11 cellular contexts compared by ENCODE assay signal in genomic region chr2:162490052-162490717, GRCh38.
A peak's percentile ranks its signal among the peaks of the same experiment; 100 is the strongest.
DNase-seq lines count a peak whose midpoint lies in the region; ATAC-seq, FAIRE-seq and TF ChIP-seq lines count a peak whose summit lies in the region.
"Had no signal": no experiment of that assay in that cellular context is flagged by ENCODE, and none has a peak within 500 bp of the region (broad histone marks: within the 10 kb centered on the region; RNA-seq: fewer than 3 reads in every experiment).

No MANE protein-coding gene starts in this region.

- TF ChIP-seq CTCF in keratinocyte (optimal IDR thresholded peaks at IDR 0.05 in 1 of 3, IDR thresholded peaks at IDR 0.05 in 1 of 3, conservative IDR thresholded peaks at IDR 0.05 in 1 of 3; ENCODE audit: extremely low read depth in 1 of 3, insufficient read depth in 2 of 3, low read length in 3 of 3), result no peak
- no peak for TF ChIP-seq CTCF in adrenal gland (IDR thresholded peaks at IDR 0.05)

- DNase-seq in NCI-H2171 treated with DMSO at 0.1 percent for 48 hours (lab: John Stamatoyannopoulos, UW) (peak; percentile 38), NCI-H2171 (lab: John Stamatoyannopoulos, UW) (no peak), keratinocyte (ENCODE audit: low read depth, low spot score) (no peak), activated gamma-delta T cell treated with Interleukin-2 at 50 U/mL for 16 hours (no peak), AG08395 (ENCODE audit: low spot score) (no peak), adrenal gland (no peak)
- DNase-seq: cortex of kidney, Right ventricle myocardium superior had no signal

- peaks cover 10% of the 10 kb centered on the region for H3K4me1 ChIP-seq in keratinocyte (ENCODE audit: control insufficient read depth, extremely low read depth, insufficient read depth, low read length)
- H3K4me1 ChIP-seq in adrenal gland (replicated peaks in 1 of 2), result no peaks in the 10 kb centered on the region

- no peaks in the 10 kb centered on the region for H3K9me1 ChIP-seq in keratinocyte (ENCODE audit: control insufficient read depth, extremely low read depth, insufficient read depth, low read length)

- H3K79me2 ChIP-seq in keratinocyte (ENCODE audit: control insufficient read depth, insufficient read depth, low read length), result no peaks in the 10 kb centered on the region

- H3K9ac ChIP-seq in keratinocyte (ENCODE audit: control insufficient read depth, extremely low read depth, insufficient read depth, low read length), result no peak overlapping the region

- H3K27me3 ChIP-seq in keratinocyte (ENCODE audit: control insufficient read depth, extremely low read depth, insufficient read depth, low read length) (no peaks in the 10 kb centered on the region), adrenal gland (no peaks in the 10 kb centered on the region)

- H3K9me3 ChIP-seq in keratinocyte (ENCODE audit: control insufficient read depth, low read depth, low read length), result peaks cover 4% of the 10 kb centered on the region
- H3K9me3 ChIP-seq in adrenal gland (replicated peaks in 1 of 3), result no peaks in the 10 kb centered on the region

- peak overlapping the region; percentile 7 for H2AFZ ChIP-seq in keratinocyte (ENCODE audit: control insufficient read depth, low read length)

- H3K4me3 ChIP-seq in keratinocyte (ENCODE audit: control insufficient read depth in 2 of 3, extremely low read depth in 1 of 3, insufficient read depth in 2 of 3, low read depth in 1 of 3, low read length in 3 of 3) (peak overlapping the region in 1 of 3 experiments; percentile 25), adrenal gland (no peak overlapping the region)

- no peak for FAIRE-seq in keratinocyte (lab: Jason Lieb, UNC)
- FAIRE-seq: A204.1 had no signal

- ATAC-seq in GM21786 (IDR thresholded peaks at IDR 0.05; ENCODE audit: unreplicated experiment) (peak; percentile 79), HG03558 (IDR thresholded peaks at IDR 0.05; ENCODE audit: extremely low read depth, unreplicated experiment) (peak; percentile 79)

- dilution Hi-C loops in keratinocyte (cut with MboI; ENCODE audit: extremely low pct_ligation_motif_present, low sequenced_read_pairs), result no loop called here

- intact Hi-C loops in adrenal gland (cut with DNase I), result no loop called here

- peak overlapping the region; percentile 11 for H3K4me2 ChIP-seq in keratinocyte (ENCODE audit: control insufficient read depth, extremely low read depth, insufficient read depth, low read depth, low read length)

- H3K27ac ChIP-seq in keratinocyte (ENCODE audit: control insufficient read depth, insufficient read depth, low read length) (no peak overlapping the region), adrenal gland (no peak overlapping the region)

- no peak for TF ChIP-seq POLR2A in adrenal gland (IDR thresholded peaks at IDR 0.05)

- no peaks in the 10 kb centered on the region for H3K36me3 ChIP-seq in keratinocyte (ENCODE audit: control insufficient read depth in 2 of 2, extremely low read depth in 1 of 2, insufficient read depth in 2 of 2, low read length in 2 of 2)
- H3K36me3 ChIP-seq in adrenal gland (replicated peaks in 1 of 2), result no peaks in the 10 kb centered on the region

- WGBS in adrenal gland, 4 donors, result 93 to 96% (median 96%) methylated on average over 5 of the region's 5 CpGs

- no peaks in the 10 kb centered on the region for H4K20me1 ChIP-seq in keratinocyte (ENCODE audit: control insufficient read depth, extremely low read depth, insufficient read depth, low read length)
